1 cellular context compared by ENCODE assay signal in the genomic region with DNA sequence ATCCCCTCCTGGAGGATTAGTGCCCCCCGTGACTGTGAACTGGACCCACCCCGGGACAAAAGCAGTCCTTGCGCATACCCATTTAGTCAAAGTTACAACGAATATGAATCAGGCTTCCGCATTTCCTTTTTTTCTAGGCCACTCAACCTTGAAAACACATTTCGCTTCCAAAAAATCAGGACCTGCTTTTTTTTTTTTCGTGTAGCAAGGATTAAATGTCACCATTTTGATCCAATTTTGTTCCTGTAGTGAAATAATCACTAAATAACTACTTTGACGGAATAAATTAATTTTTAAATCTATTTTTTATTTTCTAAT.
TF ChIP-seq lines count a peak whose summit lies in the region.

No MANE protein-coding gene starts in this region.

TF ChIP-seq in K562, 482 proteins besides CTCF, POLR2A, EP300 and RAD21:
- TF ChIP-seq, protein P1, sequence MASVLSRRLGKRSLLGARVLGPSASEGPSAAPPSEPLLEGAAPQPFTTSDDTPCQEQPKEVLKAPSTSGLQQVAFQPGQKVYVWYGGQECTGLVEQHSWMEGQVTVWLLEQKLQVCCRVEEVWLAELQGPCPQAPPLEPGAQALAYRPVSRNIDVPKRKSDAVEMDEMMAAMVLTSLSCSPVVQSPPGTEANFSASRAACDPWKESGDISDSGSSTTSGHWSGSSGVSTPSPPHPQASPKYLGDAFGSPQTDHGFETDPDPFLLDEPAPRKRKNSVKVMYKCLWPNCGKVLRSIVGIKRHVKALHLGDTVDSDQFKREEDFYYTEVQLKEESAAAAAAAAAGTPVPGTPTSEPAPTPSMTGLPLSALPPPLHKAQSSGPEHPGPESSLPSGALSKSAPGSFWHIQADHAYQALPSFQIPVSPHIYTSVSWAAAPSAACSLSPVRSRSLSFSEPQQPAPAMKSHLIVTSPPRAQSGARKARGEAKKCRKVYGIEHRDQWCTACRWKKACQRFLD (CRISPR knock-in tag; IDR thresholded peaks at IDR 0.05), result 0 out of 2 replicates have a peak, but pooled peaks have one; percentile 48
- 0 out of 2 replicates have a peak, but pooled peaks have one; percentile 2 for TF ChIP-seq SPI1 (IDR thresholded peaks at IDR 0.05; ENCODE audit: borderline replicate concordance, low read depth, low read length)
- 0 out of 2 replicates have a peak, but pooled peaks have one; percentile 4 for TF ChIP-seq DPF2 (IDR thresholded peaks at IDR 0.05)
- no peak for TF ChIP-seq ZFP30 (CRISPR knock-in tag; IDR thresholded peaks at IDR 0.05; ENCODE audit: borderline replicate concordance)
- no peak for TF ChIP-seq ELF2 (CRISPR knock-in tag; IDR thresholded peaks at IDR 0.05)
TF ChIP-seq in K562: peak in this region for 3.
